In genomic region chr7:102044984-102045673, GRCh38 we compare ENCODE assay signal across 8 cellular contexts.
DNase-seq lines count a peak whose midpoint lies in the region; ATAC-seq and TF ChIP-seq lines count a peak whose summit lies in the region.

No MANE protein-coding gene starts in this region.

- ATAC-seq in natural killer cell = peak in 2 of 3 donors; percentile 44 to 71
- ATAC-seq in HG03175 (IDR thresholded peaks at IDR 0.05; ENCODE audit: unreplicated experiment) = no peak
- no peak for ATAC-seq in GM18502 (IDR thresholded peaks at IDR 0.05; ENCODE audit: poor library complexity, unreplicated experiment)
- no peak for ATAC-seq in HG02840 (IDR thresholded peaks at IDR 0.05; ENCODE audit: low FRiP score, unreplicated experiment)

- H3K27ac ChIP-seq in coronary artery = peak overlapping the region in 1 of 2 donors; percentile 29

- H3K4me3 ChIP-seq in coronary artery = peak overlapping the region; percentile 49

- peak overlapping the region; percentile 21 to 34 for H3K27ac Mint-ChIP-seq in natural killer cell

- intact Hi-C loops in natural killer cell (cut with micrococcal nuclease) = no loop called here

- H3K9me3 Mint-ChIP-seq in natural killer cell = no peaks in the 10 kb centered on the region

- TF ChIP-seq CTCF in coronary artery (IDR thresholded peaks at IDR 0.05) = no peak
- no peak for TF ChIP-seq CTCF in natural killer cell (IDR thresholded peaks at IDR 0.05)

- peak overlapping the region; percentile 64 for H3K4me3 Mint-ChIP-seq in natural killer cell

- no peaks in the 10 kb centered on the region for H3K36me3 Mint-ChIP-seq in natural killer cell

- H3K27me3 Mint-ChIP-seq in natural killer cell (ENCODE audit: low read depth in 2 of 2) = no peaks in the 10 kb centered on the region

- DNase-seq in DMS 273 (lab: John Stamatoyannopoulos, UW; ENCODE audit: unreplicated experiment) (peak; percentile 93), NCI-H2107 (lab: John Stamatoyannopoulos, UW) (peak; percentile 23), coronary artery (ENCODE audit: low spot score) (no peak), natural killer cell (no peak)
- DNase-seq in central memory CD4-positive, alpha-beta T cell = no peak

- peaks cover 32 to 34% of the 10 kb centered on the region in 2 donors for H3K4me1 Mint-ChIP-seq in natural killer cell

Comparison
In these comparisons a context has a peak if more than half of its experiments do, and no peak if none do; other contexts are left out.
1. DNase-seq: peak in DMS 273 (single experiment) and NCI-H2107 (single experiment); none in coronary artery (single experiment), natural killer cell (single experiment) and central memory CD4-positive, alpha-beta T cell (single experiment).
2. ATAC-seq: peak in natural killer cell (2 of 3); none in HG03175 (single experiment), GM18502 (single experiment) and HG02840 (single experiment).